In genomic region chr19:29120471-29120870, GRCh38 we compare ENCODE assay signal across 19 cellular contexts.
"Had no signal": no experiment of that assay in that cellular context is flagged by ENCODE, and none has a peak within 500 bp of the region (broad histone marks: within the 10 kb centered on the region; RNA-seq: fewer than 3 reads in every experiment).

No MANE protein-coding gene starts in this region.

- H3K4me1 Mint-ChIP-seq: activated CD4-positive, alpha-beta T cell treated with anti-CD3 and anti-CD28 coated beads for 36 hours; memory B cell; natural killer cell had no signal

- H3K9me3 Mint-ChIP-seq: natural killer cell, type B pancreatic cell had no signal

- H3K36me3 Mint-ChIP-seq: natural killer cell, type B pancreatic cell had no signal

- ATAC-seq: activated CD4-positive, alpha-beta T cell treated with anti-CD3 and anti-CD28 coated beads for 36 hours; activated naive CD4-positive, alpha-beta T cell treated with anti-CD3 and anti-CD28 coated beads, Interleukin-2, amount 50 U/mL, for 72 hours; activated T-cell treated with anti-CD3 and anti-CD28 coated beads, Interleukin-2, amount 50 U/mL, for 72 hours; gastroesophageal sphincter; left lobe of liver; natural killer cell; right lobe of liver; stimulated activated naive CD8-positive, alpha-beta T cell treated with anti-CD3 and anti-CD28 coated beads, Interleukin-15, Interleukin-2, amounts not matched to agents 100 U/mL and 50 U/mL, for 24 hours had no signal

- H3K4me3 Mint-ChIP-seq: activated CD4-positive, alpha-beta T cell treated with anti-CD3 and anti-CD28 coated beads for 36 hours; activated T-cell treated with anti-CD3 and anti-CD28 coated beads, Interleukin-2, amount 50 U/mL, for 72 hours; memory B cell; natural killer cell; type B pancreatic cell had no signal

- DNase-seq: activated CD4-positive, alpha-beta T cell treated with anti-CD3 and anti-CD28 coated beads for 36 hours; activated CD4-positive, CD25-positive, alpha-beta regulatory T cell; activated naive CD4-positive, alpha-beta T cell; activated T-cell treated with anti-CD3 and anti-CD28 coated beads for 4 hours; activated T-cell treated with anti-CD3 and anti-CD28 coated beads, Interleukin-2, amount 50 U/mL, for 72 hours; central memory CD4-positive, alpha-beta T cell; head of caudate nucleus; hippocampal formation; kidney; natural killer cell; right lobe of liver; stimulated activated CD4-positive, alpha-beta T cell treated with anti-CD3 and anti-CD28 coated beads, Interleukin-12 subunit alpha, Interleukin-12 subunit beta, amount 100 ng/mL, for 4 hours; stimulated activated CD4-positive, alpha-beta T cell treated with anti-CD3 and anti-CD28 coated beads, Interleukin-4, amount 100 ng/mL, for 1 hour; stimulated activated naive CD8-positive, alpha-beta T cell treated with anti-CD3 and anti-CD28 coated beads, Interleukin-15, Interleukin-2, amounts not matched to agents 100 U/mL and 50 U/mL, for 24 hours had no signal

- H3K27ac Mint-ChIP-seq: activated CD4-positive, alpha-beta T cell treated with anti-CD3 and anti-CD28 coated beads for 36 hours; activated naive CD4-positive, alpha-beta T cell treated with anti-CD3 and anti-CD28 coated beads, Interleukin-2, amount 50 U/mL, for 72 hours; activated T-cell treated with anti-CD3 and anti-CD28 coated beads, Interleukin-2, amount 50 U/mL, for 72 hours; memory B cell; natural killer cell; type B pancreatic cell had no signal
